In genomic region chr11:68698993-68699392, GRCh38 we compare ENCODE assay signal across 10 cellular contexts. TPM values are rescaled to one million over a fixed set of nuclear protein-coding genes. Genes with fewer than 3 reads are reported as not detected.
"Had no signal": no experiment of that assay in that cellular context is flagged by ENCODE, and none has a peak within 500 bp of the region (broad histone marks: within the 10 kb centered on the region; RNA-seq: fewer than 3 reads in every experiment).

No MANE protein-coding gene starts in this region.

- DNase-seq: IMR-90, KBM-7, KG1 had no signal

- H3K27ac ChIP-seq: HL-60, KMS-11 had no signal

- ATAC-seq: HepG2 had no signal

- H3K4me2 ChIP-seq: KMS-11 had no signal

- H3K4me1 Mint-ChIP-seq: IgD-negative memory B cell had no signal

- FAIRE-seq: HepG2, HTR-8/SVneo had no signal

- H3K27ac Mint-ChIP-seq: IgD-negative memory B cell had no signal

- H3K4me3 Mint-ChIP-seq: IgD-negative memory B cell had no signal

- H3K9ac ChIP-seq: KMS-11 had no signal

RNA-seq across cellular contexts. Expression of gene GAL, which starts 14.6 kb away (rescaled TPM):
- total RNA-seq: HepG2, HT-29, HT1080, IMR-90 had no signal
- polyA plus RNA-seq: HepG2, IgD-negative memory B cell had no signal
